In genomic region chr5:98258939-98259338, GRCh38 we compare ENCODE assay signal across 15 cellular contexts.
DNase-seq lines count a peak whose midpoint lies in the region; ATAC-seq and TF ChIP-seq lines count a peak whose summit lies in the region.
"Had no signal": no experiment of that assay in that cellular context is flagged by ENCODE, and none has a peak within 500 bp of the region (broad histone marks: within the 10 kb centered on the region; RNA-seq: fewer than 3 reads in every experiment).

No MANE protein-coding gene starts in this region.

- H3K9ac ChIP-seq in PC-3 (ENCODE audit: low read length) (no peak overlapping the region), endodermal cell (ENCODE audit: extremely low read depth, low read length, poor library complexity, severe bottlenecking) (no peak overlapping the region)
- H3K9ac ChIP-seq: BLaER1 treated with 17β-estradiol and CSF1 and Interleukin-3, amounts not matched to agents 10 nM and 100 nM had no signal

- peaks cover 12% of the 10 kb centered on the region; the same call in 1 of the 2 replicates for H3K4me1 ChIP-seq in PC-3 (ENCODE audit: insufficient read depth, low read length)
- no peaks in the 10 kb centered on the region for H3K4me1 ChIP-seq in endodermal cell (ENCODE audit: control insufficient read depth, insufficient read depth, low read length)
- H3K4me1 ChIP-seq: A549; BLaER1 treated with 17β-estradiol and CSF1 and Interleukin-3, amounts not matched to agents 10 nM and 100 nM; SJSA1 had no signal

- no peaks in the 10 kb centered on the region for H4K20me1 ChIP-seq in PC-3 (ENCODE audit: low read length)
- H4K20me1 ChIP-seq: BLaER1 treated with 17β-estradiol and CSF1 and Interleukin-3, amounts not matched to agents 10 nM and 100 nM had no signal

- H3K4me3 ChIP-seq in PC-3 (ENCODE audit: low read length) (no peak overlapping the region), endodermal cell (ENCODE audit: low read length) (no peak overlapping the region)
- H3K4me3 ChIP-seq: A549; BLaER1 treated with 17β-estradiol and CSF1 and Interleukin-3, amounts not matched to agents 10 nM and 100 nM; SJSA1 had no signal

- DNase-seq in DMS53 treated with DMSO at 0.1 percent for 48 hours (lab: John Stamatoyannopoulos, UW; ENCODE audit: unreplicated experiment) (peak; percentile 57), NCI-H187 treated with DMSO at 0.1 percent for 48 hours (lab: John Stamatoyannopoulos, UW) (peak; percentile 37), PC-3 (peak; percentile 66), posterior vena cava (ENCODE audit: low spot score) (peak; percentile 43), UCSD-AML1 (lab: John Stamatoyannopoulos, UW; ENCODE audit: unreplicated experiment) (no peak), endodermal cell (no peak)
- DNase-seq: MM.1S, NCI-H1105, NCI-H1694, NCI-H526 treated with DMSO at 0.1 percent for 48 hours, SW 1271 had no signal

- CTCF ChIA-PET in PC-3 (lab: Charles Lee) = no interaction called here

- 98 to 100% methylated on average over 2 to 3 of the region's 3 CpGs for WGBS in endodermal cell (ENCODE audit: insufficient coverage in 1 of 2, insufficient read length in 1 of 2), 2 experiments

- no peak overlapping the region for H2AFZ ChIP-seq in PC-3 (ENCODE audit: low read length)

- TF ChIP-seq CTCF in PC-3 (conservative IDR thresholded peaks at IDR 0.05; ENCODE audit: low read depth, low read length) (no peak), endodermal cell (conservative IDR thresholded peaks at IDR 0.05) (no peak)

- H3K4me2 ChIP-seq in PC-3 (ENCODE audit: low read length) = no peak overlapping the region
- H3K4me2 ChIP-seq: A549; BLaER1 treated with 17β-estradiol and CSF1 and Interleukin-3, amounts not matched to agents 10 nM and 100 nM had no signal

- H3K9me3 Mint-ChIP-seq in endodermal cell = peaks cover 5% of the 10 kb centered on the region

- H3K36me3 ChIP-seq in PC-3 (ENCODE audit: low read depth, low read length) (no peaks in the 10 kb centered on the region), endodermal cell (ENCODE audit: control insufficient read depth, insufficient read depth, low read length) (peaks cover 4% of the 10 kb centered on the region)
- H3K36me3 ChIP-seq: BLaER1 treated with 17β-estradiol and CSF1 and Interleukin-3, amounts not matched to agents 10 nM and 100 nM; SJSA1 had no signal

- H3K27ac ChIP-seq in PC-3 (ENCODE audit: low read length) (no peak overlapping the region), endodermal cell (ENCODE audit: low read depth, low read length) (no peak overlapping the region)
- H3K27ac ChIP-seq: A549; BLaER1 treated with 17β-estradiol and CSF1 and Interleukin-3, amounts not matched to agents 10 nM and 100 nM; SJSA1 had no signal

- intact Hi-C loops in PC-3 (cut with micrococcal nuclease) = no loop called here
- intact Hi-C loops in posterior vena cava (cut with DNase I) = no loop called here

- H3K9me3 ChIP-seq in PC-3 (ENCODE audit: low read length) (no peaks in the 10 kb centered on the region), endodermal cell (ENCODE audit: control insufficient read depth, low read length) (no peaks in the 10 kb centered on the region)
- H3K9me3 ChIP-seq: A549, SJSA1 had no signal

- no peak overlapping the region for H3K4me3 Mint-ChIP-seq in endodermal cell

- no TSS peak for BruUV-seq in PC-3 (replicated peaks; lab: Mats Ljungman, UMichigan)

- H3K4me1 Mint-ChIP-seq in endodermal cell = peaks cover 5% of the 10 kb centered on the region

- H3K27me3 Mint-ChIP-seq in endodermal cell (ENCODE audit: insufficient read depth) = no peaks in the 10 kb centered on the region

- no peaks in the 10 kb centered on the region for H3K9me2 ChIP-seq in PC-3 (replicated peaks; ENCODE audit: low read length)

- POLR2A ChIA-PET in PC-3 (lab: Charles Lee; ENCODE audit: unreplicated experiment) = no interaction called here

- H3F3A ChIP-seq in PC-3 (ENCODE audit: low read length, unreplicated experiment) = no peaks in the 10 kb centered on the region

- H3K79me2 ChIP-seq in PC-3 (ENCODE audit: low read length) = no peaks in the 10 kb centered on the region

- no peak overlapping the region for H3K27ac Mint-ChIP-seq in endodermal cell

- ATAC-seq in PC-3 = no peak
- ATAC-seq in HG03097 (IDR thresholded peaks at IDR 0.05; ENCODE audit: low FRiP score, unreplicated experiment) = no peak
- ATAC-seq: A549 had no signal

- H3K27me3 ChIP-seq in PC-3 (ENCODE audit: low read length) (no peaks in the 10 kb centered on the region), endodermal cell (ENCODE audit: control insufficient read depth, insufficient read depth, low read length, poor library complexity, severe bottlenecking) (no peaks in the 10 kb centered on the region)
- H3K27me3 ChIP-seq: BLaER1 treated with 17β-estradiol and CSF1 and Interleukin-3, amounts not matched to agents 10 nM and 100 nM; SJSA1 had no signal

- H3K36me3 Mint-ChIP-seq in endodermal cell (ENCODE audit: low read depth) = peaks cover 37% of the 10 kb centered on the region

Comparison
In these comparisons a context has a peak if more than half of its experiments do, and no peak if none do; other contexts are left out.
1. DNase-seq: peak in DMS53 treated with DMSO at 0.1 percent for 48 hours (single experiment), NCI-H187 treated with DMSO at 0.1 percent for 48 hours (single experiment), PC-3 (single experiment) and posterior vena cava (single experiment); none in UCSD-AML1 (single experiment) and endodermal cell (single experiment).